ENCODE assay signal across 25 cellular contexts in genomic region chr20:63035284-63036185, GRCh38. TPM values are rescaled to one million over a fixed set of nuclear protein-coding genes. Genes with fewer than 3 reads are reported as not detected.
DNase-seq lines count a peak whose midpoint lies in the region; ATAC-seq and TF ChIP-seq lines count a peak whose summit lies in the region.
"Had no signal": no experiment of that assay in that cellular context is flagged by ENCODE, and none has a peak within 500 bp of the region (broad histone marks: within the 10 kb centered on the region; RNA-seq: fewer than 3 reads in every experiment).

No MANE protein-coding gene starts in this region.

- H3K4me1 ChIP-seq in DND-41 (ENCODE audit: insufficient read depth, low read length) (no peaks in the 10 kb centered on the region), sigmoid colon (peaks cover 0 to 9% (median 4%) of the 10 kb centered on the region in 4 donors), gastrocnemius medialis (no peaks in the 10 kb centered on the region)

- H3K36me3 ChIP-seq in DND-41 (ENCODE audit: insufficient read depth, low read length): peaks cover 17% of the 10 kb centered on the region
- H3K36me3 ChIP-seq in H7 (replicated peaks; ENCODE audit: control insufficient read depth, insufficient read depth, low read length): no peaks in the 10 kb centered on the region
- no peaks in the 10 kb centered on the region for H3K36me3 ChIP-seq in sigmoid colon
- H3K36me3 ChIP-seq in gastrocnemius medialis: no peaks in the 10 kb centered on the region
- H3K36me3 ChIP-seq: HAP-1, transverse colon had no signal

- no peak overlapping the region for H3K4me2 ChIP-seq in DND-41 (ENCODE audit: insufficient read depth, low read length)

- 78 to 84% methylated on average over 35 of the region's 35 CpGs for WGBS in sigmoid colon, 2 donors

- no peak for TF ChIP-seq POLR2A in sigmoid colon (IDR thresholded peaks at IDR 0.05)
- no peak for TF ChIP-seq POLR2A in gastrocnemius medialis (IDR thresholded peaks at IDR 0.05)

- no peak for DNase-seq in DND-41
- DNase-seq in H7: peak; percentile 54
- DNase-seq in glutamatergic neuron: peak; percentile 4
- peak; percentile 57 for DNase-seq in sigmoid colon
- no peak for DNase-seq in gastrocnemius medialis
- DNase-seq in NCI-H2227 (lab: John Stamatoyannopoulos, UW; ENCODE audit: unreplicated experiment): no peak
- no peak for DNase-seq in NCI-H748 treated with DMSO at 0.1 percent for 48 hours (lab: John Stamatoyannopoulos, UW)
- DNase-seq: activated CD4-positive, alpha-beta T cell treated with anti-CD3 and anti-CD28 coated beads for 36 hours; activated CD8-positive, alpha-beta T cell treated with anti-CD3 and anti-CD28 coated beads, Interleukin-2, amount 10 ng/mL, durations not matched to agents 7 days and 5 days; activated naive CD8-positive, alpha-beta T cell treated with anti-CD3 and anti-CD28 coated beads for 36 hours; anterior cingulate cortex; Kasumi-1; NCI-H1436 treated with DMSO at 0.1 percent for 48 hours; NCI-H2081 treated with DMSO at 0.1 percent for 48 hours; NCI-H226; stimulated activated CD4-positive, alpha-beta T cell treated with anti-CD3 and anti-CD28 coated beads, Interleukin-4, amount 100 ng/mL, for 24 hours; transverse colon had no signal

- H3K4me3 Mint-ChIP-seq in glutamatergic neuron (ENCODE audit: unreplicated experiment): no peak overlapping the region
- H3K4me3 Mint-ChIP-seq: activated CD4-positive, alpha-beta T cell treated with anti-CD3 and anti-CD28 coated beads for 36 hours; activated CD8-positive, alpha-beta T cell treated with anti-CD3 and anti-CD28 coated beads, Interleukin-2, amount 10 ng/mL, durations not matched to agents 7 days and 5 days; activated naive CD8-positive, alpha-beta T cell treated with anti-CD3 and anti-CD28 coated beads for 36 hours had no signal

- H3K9me3 Mint-ChIP-seq in glutamatergic neuron (ENCODE audit: unreplicated experiment): peaks cover 3% of the 10 kb centered on the region
- H3K9me3 Mint-ChIP-seq: activated naive CD8-positive, alpha-beta T cell treated with anti-CD3 and anti-CD28 coated beads for 36 hours had no signal

- H3K4me3 ChIP-seq in DND-41 (ENCODE audit: low read depth in 1 of 2, low read length in 2 of 2): no peak overlapping the region
- no peak overlapping the region for H3K4me3 ChIP-seq in H7 (ENCODE audit: insufficient read depth, low read depth, low read length)
- no peak overlapping the region for H3K4me3 ChIP-seq in sigmoid colon
- no peak overlapping the region for H3K4me3 ChIP-seq in gastrocnemius medialis
- H3K4me3 ChIP-seq: HAP-1, transverse colon had no signal

- H4K20me1 ChIP-seq in DND-41 (ENCODE audit: insufficient read depth, low read length): peaks cover 60% of the 10 kb centered on the region

- H3K27ac ChIP-seq in DND-41 (ENCODE audit: low read length) (no peak overlapping the region), sigmoid colon (no peak overlapping the region), gastrocnemius medialis (no peak overlapping the region)
- H3K27ac ChIP-seq: C4-2B, transverse colon had no signal

- no peak overlapping the region for H2AFZ ChIP-seq in DND-41 (ENCODE audit: low read depth, low read length)

- intact Hi-C loops in sigmoid colon (cut with DNase I): no loop called here
- intact Hi-C loops in gastrocnemius medialis (cut with DNase I; ENCODE audit: low total_unique reads): no loop called here

- in situ Hi-C loops in gastrocnemius medialis (cut with MboI; ENCODE audit: low sequenced_read_pairs in 4 of 4): no loop called here

- H3K27me3 ChIP-seq in DND-41 (ENCODE audit: insufficient read depth, low read length, poor library complexity) (no peaks in the 10 kb centered on the region), H7 (ENCODE audit: control insufficient read depth, insufficient read depth, low read length) (peaks cover 12% of the 10 kb centered on the region), sigmoid colon (peaks cover 10 to 90% (median 55%) of the 10 kb centered on the region in 3 donors), gastrocnemius medialis (peaks cover 55 to 74% (median 63%) of the 10 kb centered on the region in 3 donors)

- peaks cover 23% of the 10 kb centered on the region for H3K4me1 Mint-ChIP-seq in glutamatergic neuron (ENCODE audit: low read depth, unreplicated experiment)

- no peak overlapping the region for H3K27ac Mint-ChIP-seq in glutamatergic neuron (ENCODE audit: unreplicated experiment)
- H3K27ac Mint-ChIP-seq: activated CD4-positive, alpha-beta T cell treated with anti-CD3 and anti-CD28 coated beads for 36 hours; activated CD8-positive, alpha-beta T cell treated with anti-CD3 and anti-CD28 coated beads, Interleukin-2, amount 10 ng/mL, durations not matched to agents 7 days and 5 days; activated naive CD8-positive, alpha-beta T cell treated with anti-CD3 and anti-CD28 coated beads for 36 hours; progenitor cell of endocrine pancreas had no signal

- peaks cover 11% of the 10 kb centered on the region for H3K27me3 Mint-ChIP-seq in glutamatergic neuron (ENCODE audit: unreplicated experiment)

- TF ChIP-seq CTCF in DND-41 (IDR thresholded peaks at IDR 0.05; ENCODE audit: borderline replicate concordance, extremely low read depth, low read length, poor library complexity, severe bottlenecking) (no peak), glutamatergic neuron (IDR thresholded peaks at IDR 0.05; ENCODE audit: partially characterized antibody, unreplicated experiment) (no peak), sigmoid colon (IDR thresholded peaks at IDR 0.05) (no peak), gastrocnemius medialis (IDR thresholded peaks at IDR 0.05 in 4 of 5, conservative IDR thresholded peaks at IDR 0.05 in 1 of 5) (no peak)

- H3K9ac ChIP-seq in DND-41 (ENCODE audit: low read depth, low read length): no peak overlapping the region

- H3K9me3 ChIP-seq in DND-41 (ENCODE audit: insufficient read depth, low read length, severe bottlenecking): no peaks in the 10 kb centered on the region
- no peaks in the 10 kb centered on the region for H3K9me3 ChIP-seq in sigmoid colon
- H3K9me3 ChIP-seq in gastrocnemius medialis: no peaks in the 10 kb centered on the region
- H3K9me3 ChIP-seq: HAP-1, transverse colon had no signal

- no peak for TF ChIP-seq EP300 in sigmoid colon (IDR thresholded peaks at IDR 0.05)

- peaks cover 3% of the 10 kb centered on the region for H3K36me3 Mint-ChIP-seq in glutamatergic neuron (ENCODE audit: unreplicated experiment)
- H3K36me3 Mint-ChIP-seq: activated naive CD8-positive, alpha-beta T cell treated with anti-CD3 and anti-CD28 coated beads for 36 hours had no signal

- ATAC-seq in DND-41 (ENCODE audit: insufficient read depth, low read depth) (peak; percentile 20; the same call in 1 of the 3 replicates), gastrocnemius medialis (no peak)
- ATAC-seq: activated CD4-positive, alpha-beta T cell treated with anti-CD3 and anti-CD28 coated beads for 36 hours; activated CD8-positive, alpha-beta T cell treated with anti-CD3 and anti-CD28 coated beads, Interleukin-2, amount 10 ng/mL, durations not matched to agents 7 days and 5 days; Panc1 had no signal

- H3K79me2 ChIP-seq in DND-41 (ENCODE audit: insufficient read depth, low read length): no peaks in the 10 kb centered on the region

RNA-seq across cellular contexts. Expression of gene BHLHE23, which starts 28.8 kb away (rescaled TPM):
- total RNA-seq in H7 (2014; rRNA removed; shearing (Covaris generic)): 2.1 TPM in 2 replicates
- 23.9 TPM for total RNA-seq in glutamatergic neuron (ENCODE audit: unreplicated experiment)
- not detected for total RNA-seq in sigmoid colon
- not detected for polyA plus RNA-seq in sigmoid colon
- not detected for total RNA-seq in gastrocnemius medialis
- total RNA-seq: activated CD4-positive, alpha-beta T cell treated with anti-CD3 and anti-CD28 coated beads for 36 hours; activated CD8-positive, alpha-beta T cell treated with anti-CD3 and anti-CD28 coated beads, Interleukin-2, amount 10 ng/mL, durations not matched to agents 7 days and 5 days; activated naive CD8-positive, alpha-beta T cell treated with anti-CD3 and anti-CD28 coated beads for 36 hours; bronchial epithelial cell; endothelial cell of umbilical vein; frontal cortex; mesenteric fat pad; progenitor cell of endocrine pancreas; transverse colon had no signal
- polyA plus RNA-seq: endothelial cell of umbilical vein had no signal

Comparison
In these comparisons a context has a peak if more than half of its experiments do, and no peak if none do; other contexts are left out.
1. DNase-seq: peak in H7 (single experiment), glutamatergic neuron (single experiment) and sigmoid colon (single experiment); none in DND-41 (single experiment), gastrocnemius medialis (0 of 2), NCI-H2227 (single experiment) and NCI-H748 treated with DMSO at 0.1 percent for 48 hours (single experiment).